ENCODE assay signal across 25 cellular contexts in the genomic region with DNA sequence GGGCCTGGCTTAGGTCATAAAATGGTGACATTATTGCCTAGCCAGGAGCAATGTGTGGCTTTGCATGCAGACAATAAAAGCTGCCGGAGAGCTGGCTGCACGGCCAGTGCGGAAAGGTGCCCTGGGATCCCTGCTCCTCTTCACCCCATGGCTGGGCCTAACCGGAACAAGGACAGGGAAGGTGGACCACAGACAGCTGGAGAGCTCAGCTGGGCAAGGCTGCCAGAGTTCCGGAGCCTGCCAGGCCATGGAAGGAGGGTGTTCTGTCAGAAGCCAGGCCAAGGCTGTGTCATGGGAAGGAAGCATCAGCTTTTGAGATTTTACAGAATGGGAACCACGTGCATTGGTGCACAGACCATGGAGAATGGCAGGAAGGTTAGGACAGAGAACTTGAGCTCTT. TPM values are rescaled to one million over a fixed set of nuclear protein-coding genes. Genes with fewer than 3 reads are reported as not detected.
DNase-seq lines count a peak whose midpoint lies in the region; ATAC-seq, FAIRE-seq and TF ChIP-seq lines count a peak whose summit lies in the region.
"Had no signal": no experiment of that assay in that cellular context is flagged by ENCODE, and none has a peak within 500 bp of the region (broad histone marks: within the 10 kb centered on the region; RNA-seq: fewer than 3 reads in every experiment).

No MANE protein-coding gene starts in this region.

- no peak for TF ChIP-seq CTCF in K562 (IDR thresholded peaks at IDR 0.05 in 2 of 3, conservative IDR thresholded peaks at IDR 0.05 in 1 of 3; ENCODE audit: insufficient read depth in 2 of 3, low read depth in 1 of 3, low read length in 3 of 3)

- no peak overlapping the region for H3K4ac ChIP-seq in mesendoderm (ENCODE audit: low read depth, low read length)

- no peak overlapping the region for H2BK120ac ChIP-seq in mesendoderm (ENCODE audit: low read depth, low read length)

- no peaks in the 10 kb centered on the region for H3K9me2 ChIP-seq in GM23248 (ENCODE audit: insufficient read depth)

- intact Hi-C loops in K562 (cut with micrococcal nuclease) (no loop called here), left colon (cut with DNase I, micrococcal nuclease) (no loop called here)

- H3K9me3 Mint-ChIP-seq in stimulated activated effector memory CD8-positive, alpha-beta T cell treated with anti-CD3 and anti-CD28 coated beads, Interleukin-12 subunit alpha, Interleukin-12 subunit beta, amount 100 ng/mL, for 72 hours: no peaks in the 10 kb centered on the region
- H3K9me3 Mint-ChIP-seq: activated naive CD8-positive, alpha-beta T cell treated with anti-CD3 and anti-CD28 coated beads, Interleukin-2, amount 50 U/mL, for 24 hours; brain; CD8-positive, alpha-beta memory T cell; dendritic cell treated with granulocyte-macrophage colony-stimulating factor and Interleukin-4, amounts not matched to agents 40 ng/mL and 50 ng/mL, for 4 days; neural progenitor cell; T-cell had no signal

- peaks cover 28% of the 10 kb centered on the region for H3K36me3 Mint-ChIP-seq in stimulated activated effector memory CD8-positive, alpha-beta T cell treated with anti-CD3 and anti-CD28 coated beads, Interleukin-12 subunit alpha, Interleukin-12 subunit beta, amount 100 ng/mL, for 72 hours

- no peak for FAIRE-seq in K562 (lab: Jason Lieb, UNC)
- FAIRE-seq: GM12878, H1, TTC549 had no signal

- H2BK15ac ChIP-seq in mesendoderm (replicated peaks; ENCODE audit: low read depth): no peak overlapping the region

- no peak overlapping the region for H4K5ac ChIP-seq in mesendoderm (ENCODE audit: low read length)

- TF ChIP-seq RAD21 in K562 (CRISPR knock-in tag; conservative IDR thresholded peaks at IDR 0.05 in 1 of 2, IDR thresholded peaks at IDR 0.05 in 1 of 2): no peak

- H3K56ac ChIP-seq in mesendoderm (ENCODE audit: low read length): no peak overlapping the region

- BruUV-seq in K562 (replicated peaks; lab: Mats Ljungman, UMichigan): no TSS peak

- TF ChIP-seq EP300 in K562 (IDR thresholded peaks at IDR 0.05; ENCODE audit: low read length): no peak

- H3K79me2 ChIP-seq in GM23248 (ENCODE audit: insufficient read depth): no peaks in the 10 kb centered on the region
- no peaks in the 10 kb centered on the region for H3K79me2 ChIP-seq in K562 (ENCODE audit: control insufficient read depth, insufficient read depth, low read length)
- H3K79me2 ChIP-seq in mesendoderm (ENCODE audit: control insufficient read depth, insufficient read depth, low read length): no peaks in the 10 kb centered on the region

- ATAC-seq in K562 (no peak), left colon (peak; percentile 28), HG02623 (IDR thresholded peaks at IDR 0.05; ENCODE audit: unreplicated experiment) (no peak)
- ATAC-seq in stimulated activated effector memory CD8-positive, alpha-beta T cell treated with anti-CD3 and anti-CD28 coated beads, Interleukin-12 subunit alpha, Interleukin-12 subunit beta, amount 100 ng/mL, for 72 hours: no peak
- ATAC-seq: activated naive CD8-positive, alpha-beta T cell treated with anti-CD3 and anti-CD28 coated beads, Interleukin-2, amount 50 U/mL, for 24 hours; GM12878; T-cell had no signal

- H3K4me2 ChIP-seq in GM23248 (ENCODE audit: unreplicated experiment): no peak overlapping the region
- H3K4me2 ChIP-seq in K562 (ENCODE audit: insufficient read depth, low read length): no peak overlapping the region
- H3K4me2 ChIP-seq in mesendoderm (ENCODE audit: low read length): no peak overlapping the region
- H3K4me2 ChIP-seq: neural progenitor cell had no signal

- H4K8ac ChIP-seq in mesendoderm (ENCODE audit: low read depth, low read length): no peak overlapping the region

- POLR2A ChIA-PET in K562 (lab: Yijun Ruan, JAX): interaction anchor here (0.7 to 1.0 kb wide), 3 partner anchors 10 to 130 kb away, joined by 3 to 4 read pairs (median 4); no protein-coding TSS in a partner anchor

- no peak overlapping the region for H2AK5ac ChIP-seq in mesendoderm (ENCODE audit: low read length)

- H3K9me3 ChIP-seq in GM23248 (ENCODE audit: low read depth) (no peaks in the 10 kb centered on the region), K562 (replicated peaks; ENCODE audit: control insufficient read depth, insufficient read depth, low read depth, low read length) (no peaks in the 10 kb centered on the region)
- H3K9me3 ChIP-seq: suprapubic skin had no signal

- H4K20me1 ChIP-seq in GM23248 (ENCODE audit: insufficient read depth) (no peaks in the 10 kb centered on the region), K562 (replicated peaks; ENCODE audit: control insufficient read depth, insufficient read depth, low read length) (no peaks in the 10 kb centered on the region; the same call in 1 of the 2 replicates)

- H3K9me1 ChIP-seq in K562 (ENCODE audit: control insufficient read depth, insufficient read depth, low read length): no peaks in the 10 kb centered on the region

- H3K9ac ChIP-seq in GM23248 (no peak overlapping the region), K562 (ENCODE audit: insufficient read depth in 1 of 2, low read depth in 2 of 2, low read length in 2 of 2) (0 out of 4 replicates have a peak overlapping the region, but pooled peaks of 1 of the 2 experiments have one; percentile 29), mesendoderm (ENCODE audit: low read length) (no peak overlapping the region)
- H3K9ac ChIP-seq: neural progenitor cell had no signal

- in situ Hi-C loops in GM23248 (cut with MboI) (no loop called here), K562 (cut with MboI) (no loop called here)

- 53 to 58% methylated on average over 6 of the region's 6 CpGs for WGBS in GM23248 (ENCODE audit: low coverage in 1 of 2, low lambda C conversion rate in 2 of 2, missing lambda C conversion rate in 2 of 2), 2 experiments
- WGBS in K562 (ENCODE audit: insufficient coverage, low coverage, missing lambda C conversion rate): 79% methylated on average over 6 of the region's 6 CpGs
- WGBS in mesendoderm (ENCODE audit: extremely low coverage, insufficient coverage, low lambda C conversion rate): no CpG with 5 or more reads among the region's 6 CpGs

- no peak overlapping the region for H3K4me3 ChIP-seq in GM23248
- no peak overlapping the region for H3K4me3 ChIP-seq in K562
- H3K4me3 ChIP-seq in mesendoderm (ENCODE audit: low read length): no peak overlapping the region
- H3K4me3 ChIP-seq: GM12878, neural progenitor cell, suprapubic skin had no signal

- no peaks in the 10 kb centered on the region for H3K27me3 ChIP-seq in GM23248 (replicated peaks; ENCODE audit: insufficient read depth)
- H3K27me3 ChIP-seq in K562 (ENCODE audit: control insufficient read depth in 2 of 2, insufficient read depth in 2 of 2, low read length in 2 of 2): no peaks in the 10 kb centered on the region
- H3K27me3 ChIP-seq in mesendoderm (ENCODE audit: insufficient read depth, low read length, poor library complexity): no peaks in the 10 kb centered on the region
- H3K27me3 ChIP-seq: neural progenitor cell, suprapubic skin had no signal

- H3K23ac ChIP-seq in mesendoderm (ENCODE audit: low read length): no peak overlapping the region

- H3K18ac ChIP-seq in mesendoderm (ENCODE audit: low read length): no peak overlapping the region

- no peak overlapping the region for H2AFZ ChIP-seq in GM23248
- H2AFZ ChIP-seq in K562 (ENCODE audit: low read depth, low read length): no peak overlapping the region
- H2AFZ ChIP-seq: neural progenitor cell had no signal

- CTCF ChIA-PET in K562 (lab: Yijun Ruan, JAX; ENCODE audit: low intra/inter-chr PET ratio): no interaction called here

- H3K36me3 ChIP-seq in GM23248 (ENCODE audit: low read depth) (no peaks in the 10 kb centered on the region), K562 (ENCODE audit: control insufficient read depth, insufficient read depth, low read length) (peaks cover 35% of the 10 kb centered on the region; the same call in 2 of the 3 replicates), mesendoderm (ENCODE audit: control insufficient read depth, insufficient read depth, low read length) (no peaks in the 10 kb centered on the region)
- H3K36me3 ChIP-seq: neural progenitor cell had no signal

- peaks cover 38% of the 10 kb centered on the region for H3K4me1 ChIP-seq in GM23248 (ENCODE audit: insufficient read depth)
- H3K4me1 ChIP-seq in K562 (replicated peaks in 1 of 2; ENCODE audit: control insufficient read depth in 2 of 2, insufficient read depth in 2 of 2, low read length in 2 of 2): no peaks in the 10 kb centered on the region
- H3K4me1 ChIP-seq in mesendoderm (ENCODE audit: control insufficient read depth, low read depth, low read length): no peaks in the 10 kb centered on the region

- peaks cover 7% of the 10 kb centered on the region for H3F3A ChIP-seq in GM23248 (ENCODE audit: insufficient read depth)

- DNase-seq in GM23248 (peak; percentile 35), K562 (ENCODE audit: extremely low read depth in 1 of 4, low spot score in 3 of 4) (no peak), left colon (no peak), mesendoderm (no peak)
- DNase-seq in stimulated activated effector memory CD8-positive, alpha-beta T cell treated with anti-CD3 and anti-CD28 coated beads, Interleukin-12 subunit alpha, Interleukin-12 subunit beta, amount 100 ng/mL, for 72 hours (ENCODE audit: low spot score in 2 of 2): no peak
- DNase-seq in activated CD8-positive, alpha-beta memory T cell treated with anti-CD3 and anti-CD28 coated beads, Interleukin-2, amount 50 U/mL, for 4 hours: no peak
- DNase-seq: activated naive CD8-positive, alpha-beta T cell treated with anti-CD3 and anti-CD28 coated beads, Interleukin-2, amount 50 U/mL, for 24 hours; CD8-positive, alpha-beta memory T cell; KG1; midbrain; MV-4-11; NCI-H187; NCI-H2227 treated with DMSO at 0.1 percent for 48 hours; NCI-H748 treated with DMSO at 0.1 percent for 48 hours; OCI-M1; SIG-M5; T-cell had no signal

- TF ChIP-seq POLR2A in K562 (conservative IDR thresholded peaks at IDR 0.05): no peak

- H3K4me3 Mint-ChIP-seq in stimulated activated effector memory CD8-positive, alpha-beta T cell treated with anti-CD3 and anti-CD28 coated beads, Interleukin-12 subunit alpha, Interleukin-12 subunit beta, amount 100 ng/mL, for 72 hours: no peak overlapping the region
- H3K4me3 Mint-ChIP-seq: activated naive CD8-positive, alpha-beta T cell treated with anti-CD3 and anti-CD28 coated beads, Interleukin-2, amount 50 U/mL, for 24 hours; brain; CD8-positive, alpha-beta memory T cell; dendritic cell treated with granulocyte-macrophage colony-stimulating factor and Interleukin-4, amounts not matched to agents 40 ng/mL and 50 ng/mL, for 4 days; neural progenitor cell; T-cell had no signal

- no peaks in the 10 kb centered on the region for H3K79me1 ChIP-seq in mesendoderm (ENCODE audit: low read length)

- no peak overlapping the region for H2BK5ac ChIP-seq in mesendoderm (ENCODE audit: low read length)

- peaks cover 24% of the 10 kb centered on the region for H3K4me1 Mint-ChIP-seq in stimulated activated effector memory CD8-positive, alpha-beta T cell treated with anti-CD3 and anti-CD28 coated beads, Interleukin-12 subunit alpha, Interleukin-12 subunit beta, amount 100 ng/mL, for 72 hours
- H3K4me1 Mint-ChIP-seq: neural progenitor cell had no signal

- H3K27ac Mint-ChIP-seq in stimulated activated effector memory CD8-positive, alpha-beta T cell treated with anti-CD3 and anti-CD28 coated beads, Interleukin-12 subunit alpha, Interleukin-12 subunit beta, amount 100 ng/mL, for 72 hours: peak overlapping the region; percentile 65
- H3K27ac Mint-ChIP-seq: activated naive CD8-positive, alpha-beta T cell treated with anti-CD3 and anti-CD28 coated beads, Interleukin-2, amount 50 U/mL, for 24 hours; dendritic cell treated with granulocyte-macrophage colony-stimulating factor and Interleukin-4, amounts not matched to agents 40 ng/mL and 50 ng/mL, for 4 days; neural progenitor cell had no signal

- H3K27ac ChIP-seq in GM23248 (no peak overlapping the region), K562 (ENCODE audit: extremely low read depth, low read depth, low read length) (no peak overlapping the region), mesendoderm (ENCODE audit: low read depth, low read length) (no peak overlapping the region)
- H3K27ac ChIP-seq: neural progenitor cell, suprapubic skin had no signal

RNA-seq across cellular contexts. Expression of a gene that starts 25.0 kb away (rescaled TPM):
- total RNA-seq in GM23248 (2014; rRNA removed; shearing (Covaris generic)): 69.8 and 80.3 TPM in 2 replicates
- 82.5 and 83.1 TPM in 2 replicates for polyA plus RNA-seq in GM23248 (2016; fragmentation: Nextera tagmentation; extraction: Ambion mirVana)
- total RNA-seq in K562 (2011; cell fraction: chromatin; rRNA removed; ENCODE audit: low replicate concordance): not detected in 2 replicates
- not detected in 2 replicates for total RNA-seq in K562 (2011; cell fraction: nucleolus; rRNA removed)
- not detected in 2 replicates for total RNA-seq in K562 (2011; cell fraction: nucleoplasm; rRNA removed)
- 0.27 TPM in 1 of 2 replicates, not detected in the other for total RNA-seq in K562 (2014; rRNA removed)
- not detected in 2 replicates for total RNA-seq in K562 (2014; rRNA removed; fragmentation: Illumina TruSeq; extraction: Trizol)
- total RNA-seq in K562 (2015; rRNA removed; fragmentation: Illumina TruSeq; extraction: Trizol): not detected in 2 replicates
- total RNA-seq in K562 (2021): 0.22 and 0.38 TPM in 2 replicates
- polyA plus RNA-seq in K562 (2011; rRNA removed): not detected in 2 replicates
- not detected in 2 replicates for polyA plus RNA-seq in K562 (2011; cell fraction: cytosol; rRNA removed)
- polyA plus RNA-seq in K562 (2011; cell fraction: nucleus; rRNA removed): not detected in 2 replicates
- polyA plus RNA-seq in K562 (2012): 0.07 and 0.57 TPM in 2 replicates
- not detected in 2 replicates for polyA plus RNA-seq in K562 (2014; fragmentation: Illumina TruSeq; extraction: Trizol)
- not detected for polyA plus RNA-seq in K562 (2014; fragmentation: Nextera tagmentation; extraction: Ambion mirVana)
- polyA plus RNA-seq in K562 (2014; rRNA removed): 0.28 TPM in 1 of 2 replicates, not detected in the other
- polyA minus RNA-seq in K562 (2011; rRNA and poly(A)+ RNA removed): not detected in 2 replicates
- not detected in 2 replicates for polyA minus RNA-seq in K562 (2011; cell fraction: cytosol; rRNA and poly(A)+ RNA removed)
- polyA minus RNA-seq in K562 (2011; cell fraction: nucleus; rRNA and poly(A)+ RNA removed): not detected in 2 replicates
- total RNA-seq in left colon: 10 to 100 TPM; 42.8 to 47.7 TPM
- polyA plus RNA-seq in mesendoderm (2013, experiment 1 of 2): 3.3 TPM
- polyA plus RNA-seq in mesendoderm (2013, experiment 2 of 2): 3.3 TPM

Comparison
In these comparisons a context has a peak if more than half of its experiments do, and no peak if none do; other contexts are left out.
1. RNA of a gene that starts 25.0 kb away (total RNA-seq): 69.8 to 80.3 TPM in GM23248 and 42.8 to 47.7 TPM in left colon; 0.22 to 0.38 TPM in K562; every median in the first group is over 10 times any median in the second.